Comparison of ENCODE assay signal across 1 cellular context in the genomic region with DNA sequence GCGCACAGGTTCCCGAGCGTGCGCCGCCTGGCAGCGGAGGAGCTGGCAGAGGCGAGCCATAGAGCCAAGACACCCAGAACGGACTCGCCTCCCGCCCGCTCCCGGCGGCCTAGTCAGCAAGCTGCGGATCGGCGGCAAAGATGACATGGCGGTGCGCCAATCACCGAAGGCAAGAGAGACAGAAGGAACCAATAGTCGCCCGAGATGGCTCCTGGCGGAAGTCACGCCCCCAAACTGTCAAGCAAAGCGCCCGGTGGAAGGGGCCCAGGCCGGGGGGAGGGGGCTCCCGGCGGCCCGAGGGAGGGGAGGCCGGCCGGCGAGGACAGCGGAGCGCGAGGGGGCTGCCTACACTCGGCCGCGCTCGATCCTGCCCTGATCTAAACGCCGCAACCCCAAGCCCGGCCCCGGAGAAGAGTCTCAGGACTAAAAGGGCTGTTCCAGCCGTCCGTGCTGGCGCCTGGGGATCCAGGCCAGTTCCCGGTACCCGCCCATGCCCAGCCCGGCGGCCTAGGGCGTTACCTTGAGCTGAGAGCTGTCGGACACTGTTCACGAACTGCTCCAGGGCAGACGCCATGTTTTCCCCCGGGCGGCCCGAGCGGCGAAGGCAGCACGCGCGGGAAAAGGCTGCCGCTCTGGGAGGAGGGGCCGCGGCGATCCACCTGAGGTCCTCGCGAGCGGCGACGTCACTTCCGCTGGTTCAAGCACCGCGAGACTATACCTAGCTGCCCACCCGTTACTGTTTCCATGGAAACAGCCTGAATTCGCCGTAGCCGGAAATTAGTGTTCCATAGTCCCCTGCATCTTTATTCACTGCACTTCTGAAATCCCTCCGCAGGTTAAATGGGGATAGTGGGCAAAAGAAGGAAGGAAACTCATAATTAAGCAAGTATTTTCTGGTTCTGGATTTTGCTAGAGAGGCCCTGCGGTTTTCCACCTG.
TF ChIP-seq lines count a peak whose summit lies in the region.

A gene (minus strand): TSS at position 634 of the 937 bp plus-strand sequence. CDS start 60 bp downstream, at position 574.

TF ChIP-seq in HepG2, 621 proteins besides CTCF, POLR2A, EP300 and RAD21 (continued from another document and continues in another):
- TF ChIP-seq, protein P1, sequence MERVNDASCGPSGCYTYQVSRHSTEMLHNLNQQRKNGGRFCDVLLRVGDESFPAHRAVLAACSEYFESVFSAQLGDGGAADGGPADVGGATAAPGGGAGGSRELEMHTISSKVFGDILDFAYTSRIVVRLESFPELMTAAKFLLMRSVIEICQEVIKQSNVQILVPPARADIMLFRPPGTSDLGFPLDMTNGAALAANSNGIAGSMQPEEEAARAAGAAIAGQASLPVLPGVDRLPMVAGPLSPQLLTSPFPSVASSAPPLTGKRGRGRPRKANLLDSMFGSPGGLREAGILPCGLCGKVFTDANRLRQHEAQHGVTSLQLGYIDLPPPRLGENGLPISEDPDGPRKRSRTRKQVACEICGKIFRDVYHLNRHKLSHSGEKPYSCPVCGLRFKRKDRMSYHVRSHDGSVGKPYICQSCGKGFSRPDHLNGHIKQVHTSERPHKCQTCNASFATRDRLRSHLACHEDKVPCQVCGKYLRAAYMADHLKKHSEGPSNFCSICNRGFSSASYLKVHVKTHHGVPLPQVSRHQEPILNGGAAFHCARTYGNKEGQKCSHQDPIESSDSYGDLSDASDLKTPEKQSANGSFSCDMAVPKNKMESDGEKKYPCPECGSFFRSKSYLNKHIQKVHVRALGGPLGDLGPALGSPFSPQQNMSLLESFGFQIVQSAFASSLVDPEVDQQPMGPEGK (CRISPR knock-in tag; IDR thresholded peaks at IDR 0.05): peak; percentile 58
- TF ChIP-seq AGO1 (IDR thresholded peaks at IDR 0.05; ENCODE audit: low read depth, low read length, poor library complexity, severe bottlenecking) (peak; percentile 41), TCF7L2 (IDR thresholded peaks at IDR 0.05; ENCODE audit: low read depth, low read length) (no peak), SMARCC2 (IDR thresholded peaks at IDR 0.05) (no peak), RFX3 (CRISPR knock-in tag; IDR thresholded peaks at IDR 0.05) (peak; percentile 88), ZNF577 (CRISPR knock-in tag; IDR thresholded peaks at IDR 0.05; ENCODE audit: borderline replicate concordance, low read depth) (no peak), ZNF20 (CRISPR knock-in tag; IDR thresholded peaks at IDR 0.05) (no peak), ARID2 (CRISPR knock-in tag; IDR thresholded peaks at IDR 0.05; ENCODE audit: borderline replicate concordance) (peak; percentile 8; the same call in 1 of the 2 replicates), FLYWCH1 (CRISPR knock-in tag; IDR thresholded peaks at IDR 0.05) (no peak), MTF2 (CRISPR knock-in tag; IDR thresholded peaks at IDR 0.05; ENCODE audit: borderline replicate concordance) (no peak), MEIS2 (CRISPR knock-in tag; IDR thresholded peaks at IDR 0.05) (peak; percentile 79), NAIF1 (CRISPR knock-in tag; IDR thresholded peaks at IDR 0.05; ENCODE audit: borderline replicate concordance) (peak; percentile 86; the same call in 1 of the 2 replicates), TEAD2 (CRISPR knock-in tag; IDR thresholded peaks at IDR 0.05) (no peak), MED1 (CRISPR knock-in tag; IDR thresholded peaks at IDR 0.05) (peak; percentile 54; the same call in 1 of the 2 replicates), SNAI1 (CRISPR knock-in tag; IDR thresholded peaks at IDR 0.05; ENCODE audit: borderline replicate concordance) (peak; percentile 89), MLLT10 (CRISPR knock-in tag; IDR thresholded peaks at IDR 0.05) (no peak), ZNF263 (CRISPR knock-in tag; IDR thresholded peaks at IDR 0.05) (peak; percentile 63; the same call in 1 of the 2 replicates), ZNF552 (CRISPR knock-in tag; IDR thresholded peaks at IDR 0.05; ENCODE audit: borderline replicate concordance) (no peak), CBFB (CRISPR knock-in tag; IDR thresholded peaks at IDR 0.05) (peak; percentile 68), KLF12 (CRISPR knock-in tag; IDR thresholded peaks at IDR 0.05; ENCODE audit: borderline replicate concordance) (no peak), ZNF891 (CRISPR knock-in tag; IDR thresholded peaks at IDR 0.05) (no peak), ONECUT2 (CRISPR knock-in tag; IDR thresholded peaks at IDR 0.05) (no peak), ZNF230 (CRISPR knock-in tag; IDR thresholded peaks at IDR 0.05) (no peak), ZNF12 (CRISPR knock-in tag; IDR thresholded peaks at IDR 0.05) (no peak), KDM5B (CRISPR knock-in tag; IDR thresholded peaks at IDR 0.05; ENCODE audit: borderline replicate concordance) (peak; percentile 84), YY1 (IDR thresholded peaks at IDR 0.05; ENCODE audit: insufficient read depth, insufficient replicate concordance, low read depth, low read length) (peak; percentile 90), WIZ (CRISPR knock-in tag; IDR thresholded peaks at IDR 0.05) (no peak), ZNF563 (CRISPR knock-in tag; IDR thresholded peaks at IDR 0.05) (no peak), ZNF605 (CRISPR knock-in tag; IDR thresholded peaks at IDR 0.05) (peak; percentile 71)
- TF ChIP-seq, protein P2, sequence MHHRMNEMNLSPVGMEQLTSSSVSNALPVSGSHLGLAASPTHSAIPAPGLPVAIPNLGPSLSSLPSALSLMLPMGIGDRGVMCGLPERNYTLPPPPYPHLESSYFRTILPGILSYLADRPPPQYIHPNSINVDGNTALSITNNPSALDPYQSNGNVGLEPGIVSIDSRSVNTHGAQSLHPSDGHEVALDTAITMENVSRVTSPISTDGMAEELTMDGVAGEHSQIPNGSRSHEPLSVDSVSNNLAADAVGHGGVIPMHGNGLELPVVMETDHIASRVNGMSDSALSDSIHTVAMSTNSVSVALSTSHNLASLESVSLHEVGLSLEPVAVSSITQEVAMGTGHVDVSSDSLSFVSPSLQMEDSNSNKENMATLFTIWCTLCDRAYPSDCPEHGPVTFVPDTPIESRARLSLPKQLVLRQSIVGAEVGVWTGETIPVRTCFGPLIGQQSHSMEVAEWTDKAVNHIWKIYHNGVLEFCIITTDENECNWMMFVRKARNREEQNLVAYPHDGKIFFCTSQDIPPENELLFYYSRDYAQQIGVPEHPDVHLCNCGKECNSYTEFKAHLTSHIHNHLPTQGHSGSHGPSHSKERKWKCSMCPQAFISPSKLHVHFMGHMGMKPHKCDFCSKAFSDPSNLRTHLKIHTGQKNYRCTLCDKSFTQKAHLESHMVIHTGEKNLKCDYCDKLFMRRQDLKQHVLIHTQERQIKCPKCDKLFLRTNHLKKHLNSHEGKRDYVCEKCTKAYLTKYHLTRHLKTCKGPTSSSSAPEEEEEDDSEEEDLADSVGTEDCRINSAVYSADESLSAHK (CRISPR knock-in tag; IDR thresholded peaks at IDR 0.05; ENCODE audit: borderline replicate concordance): no peak
- TF ChIP-seq, protein P3, sequence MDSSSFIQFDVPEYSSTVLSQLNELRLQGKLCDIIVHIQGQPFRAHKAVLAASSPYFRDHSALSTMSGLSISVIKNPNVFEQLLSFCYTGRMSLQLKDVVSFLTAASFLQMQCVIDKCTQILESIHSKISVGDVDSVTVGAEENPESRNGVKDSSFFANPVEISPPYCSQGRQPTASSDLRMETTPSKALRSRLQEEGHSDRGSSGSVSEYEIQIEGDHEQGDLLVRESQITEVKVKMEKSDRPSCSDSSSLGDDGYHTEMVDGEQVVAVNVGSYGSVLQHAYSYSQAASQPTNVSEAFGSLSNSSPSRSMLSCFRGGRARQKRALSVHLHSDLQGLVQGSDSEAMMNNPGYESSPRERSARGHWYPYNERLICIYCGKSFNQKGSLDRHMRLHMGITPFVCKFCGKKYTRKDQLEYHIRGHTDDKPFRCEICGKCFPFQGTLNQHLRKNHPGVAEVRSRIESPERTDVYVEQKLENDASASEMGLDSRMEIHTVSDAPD (CRISPR knock-in tag; IDR thresholded peaks at IDR 0.05): no peak
- TF ChIP-seq, protein P4, sequence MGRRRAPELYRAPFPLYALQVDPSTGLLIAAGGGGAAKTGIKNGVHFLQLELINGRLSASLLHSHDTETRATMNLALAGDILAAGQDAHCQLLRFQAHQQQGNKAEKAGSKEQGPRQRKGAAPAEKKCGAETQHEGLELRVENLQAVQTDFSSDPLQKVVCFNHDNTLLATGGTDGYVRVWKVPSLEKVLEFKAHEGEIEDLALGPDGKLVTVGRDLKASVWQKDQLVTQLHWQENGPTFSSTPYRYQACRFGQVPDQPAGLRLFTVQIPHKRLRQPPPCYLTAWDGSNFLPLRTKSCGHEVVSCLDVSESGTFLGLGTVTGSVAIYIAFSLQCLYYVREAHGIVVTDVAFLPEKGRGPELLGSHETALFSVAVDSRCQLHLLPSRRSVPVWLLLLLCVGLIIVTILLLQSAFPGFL (CRISPR knock-in tag; IDR thresholded peaks at IDR 0.05): no peak
- TF ChIP-seq, protein P5, sequence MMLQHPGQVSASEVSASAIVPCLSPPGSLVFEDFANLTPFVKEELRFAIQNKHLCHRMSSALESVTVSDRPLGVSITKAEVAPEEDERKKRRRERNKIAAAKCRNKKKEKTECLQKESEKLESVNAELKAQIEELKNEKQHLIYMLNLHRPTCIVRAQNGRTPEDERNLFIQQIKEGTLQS (CRISPR knock-in tag; IDR thresholded peaks at IDR 0.05): no peak
- TF ChIP-seq, protein P6, sequence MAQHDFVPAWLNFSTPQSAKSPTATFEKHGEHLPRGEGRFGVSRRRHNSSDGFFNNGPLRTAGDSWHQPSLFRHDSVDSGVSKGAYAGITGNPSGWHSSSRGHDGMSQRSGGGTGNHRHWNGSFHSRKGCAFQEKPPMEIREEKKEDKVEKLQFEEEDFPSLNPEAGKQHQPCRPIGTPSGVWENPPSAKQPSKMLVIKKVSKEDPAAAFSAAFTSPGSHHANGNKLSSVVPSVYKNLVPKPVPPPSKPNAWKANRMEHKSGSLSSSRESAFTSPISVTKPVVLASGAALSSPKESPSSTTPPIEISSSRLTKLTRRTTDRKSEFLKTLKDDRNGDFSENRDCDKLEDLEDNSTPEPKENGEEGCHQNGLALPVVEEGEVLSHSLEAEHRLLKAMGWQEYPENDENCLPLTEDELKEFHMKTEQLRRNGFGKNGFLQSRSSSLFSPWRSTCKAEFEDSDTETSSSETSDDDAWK (CRISPR knock-in tag; IDR thresholded peaks at IDR 0.05): no peak
- TF ChIP-seq, protein P7, sequence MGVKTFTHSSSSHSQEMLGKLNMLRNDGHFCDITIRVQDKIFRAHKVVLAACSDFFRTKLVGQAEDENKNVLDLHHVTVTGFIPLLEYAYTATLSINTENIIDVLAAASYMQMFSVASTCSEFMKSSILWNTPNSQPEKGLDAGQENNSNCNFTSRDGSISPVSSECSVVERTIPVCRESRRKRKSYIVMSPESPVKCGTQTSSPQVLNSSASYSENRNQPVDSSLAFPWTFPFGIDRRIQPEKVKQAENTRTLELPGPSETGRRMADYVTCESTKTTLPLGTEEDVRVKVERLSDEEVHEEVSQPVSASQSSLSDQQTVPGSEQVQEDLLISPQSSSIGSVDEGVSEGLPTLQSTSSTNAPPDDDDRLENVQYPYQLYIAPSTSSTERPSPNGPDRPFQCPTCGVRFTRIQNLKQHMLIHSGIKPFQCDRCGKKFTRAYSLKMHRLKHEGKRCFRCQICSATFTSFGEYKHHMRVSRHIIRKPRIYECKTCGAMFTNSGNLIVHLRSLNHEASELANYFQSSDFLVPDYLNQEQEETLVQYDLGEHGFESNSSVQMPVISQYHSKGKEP (CRISPR knock-in tag; IDR thresholded peaks at IDR 0.05): peak; percentile 50; the same call in 1 of the 2 replicates
- TF ChIP-seq, protein P8, sequence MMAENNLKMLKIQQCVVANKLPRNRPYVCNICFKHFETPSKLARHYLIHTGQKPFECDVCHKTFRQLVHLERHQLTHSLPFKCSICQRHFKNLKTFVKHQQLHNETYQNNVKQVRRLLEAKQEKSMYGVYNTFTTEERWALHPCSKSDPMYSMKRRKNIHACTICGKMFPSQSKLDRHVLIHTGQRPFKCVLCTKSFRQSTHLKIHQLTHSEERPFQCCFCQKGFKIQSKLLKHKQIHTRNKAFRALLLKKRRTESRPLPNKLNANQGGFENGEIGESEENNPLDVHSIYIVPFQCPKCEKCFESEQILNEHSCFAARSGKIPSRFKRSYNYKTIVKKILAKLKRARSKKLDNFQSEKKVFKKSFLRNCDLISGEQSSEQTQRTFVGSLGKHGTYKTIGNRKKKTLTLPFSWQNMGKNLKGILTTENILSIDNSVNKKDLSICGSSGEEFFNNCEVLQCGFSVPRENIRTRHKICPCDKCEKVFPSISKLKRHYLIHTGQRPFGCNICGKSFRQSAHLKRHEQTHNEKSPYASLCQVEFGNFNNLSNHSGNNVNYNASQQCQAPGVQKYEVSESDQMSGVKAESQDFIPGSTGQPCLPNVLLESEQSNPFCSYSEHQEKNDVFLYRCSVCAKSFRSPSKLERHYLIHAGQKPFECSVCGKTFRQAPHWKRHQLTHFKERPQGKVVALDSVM (CRISPR knock-in tag; IDR thresholded peaks at IDR 0.05): no peak
- TF ChIP-seq, protein P9, sequence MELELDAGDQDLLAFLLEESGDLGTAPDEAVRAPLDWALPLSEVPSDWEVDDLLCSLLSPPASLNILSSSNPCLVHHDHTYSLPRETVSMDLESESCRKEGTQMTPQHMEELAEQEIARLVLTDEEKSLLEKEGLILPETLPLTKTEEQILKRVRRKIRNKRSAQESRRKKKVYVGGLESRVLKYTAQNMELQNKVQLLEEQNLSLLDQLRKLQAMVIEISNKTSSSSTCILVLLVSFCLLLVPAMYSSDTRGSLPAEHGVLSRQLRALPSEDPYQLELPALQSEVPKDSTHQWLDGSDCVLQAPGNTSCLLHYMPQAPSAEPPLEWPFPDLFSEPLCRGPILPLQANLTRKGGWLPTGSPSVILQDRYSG (CRISPR knock-in tag; IDR thresholded peaks at IDR 0.05): no peak
- TF ChIP-seq, protein P10, sequence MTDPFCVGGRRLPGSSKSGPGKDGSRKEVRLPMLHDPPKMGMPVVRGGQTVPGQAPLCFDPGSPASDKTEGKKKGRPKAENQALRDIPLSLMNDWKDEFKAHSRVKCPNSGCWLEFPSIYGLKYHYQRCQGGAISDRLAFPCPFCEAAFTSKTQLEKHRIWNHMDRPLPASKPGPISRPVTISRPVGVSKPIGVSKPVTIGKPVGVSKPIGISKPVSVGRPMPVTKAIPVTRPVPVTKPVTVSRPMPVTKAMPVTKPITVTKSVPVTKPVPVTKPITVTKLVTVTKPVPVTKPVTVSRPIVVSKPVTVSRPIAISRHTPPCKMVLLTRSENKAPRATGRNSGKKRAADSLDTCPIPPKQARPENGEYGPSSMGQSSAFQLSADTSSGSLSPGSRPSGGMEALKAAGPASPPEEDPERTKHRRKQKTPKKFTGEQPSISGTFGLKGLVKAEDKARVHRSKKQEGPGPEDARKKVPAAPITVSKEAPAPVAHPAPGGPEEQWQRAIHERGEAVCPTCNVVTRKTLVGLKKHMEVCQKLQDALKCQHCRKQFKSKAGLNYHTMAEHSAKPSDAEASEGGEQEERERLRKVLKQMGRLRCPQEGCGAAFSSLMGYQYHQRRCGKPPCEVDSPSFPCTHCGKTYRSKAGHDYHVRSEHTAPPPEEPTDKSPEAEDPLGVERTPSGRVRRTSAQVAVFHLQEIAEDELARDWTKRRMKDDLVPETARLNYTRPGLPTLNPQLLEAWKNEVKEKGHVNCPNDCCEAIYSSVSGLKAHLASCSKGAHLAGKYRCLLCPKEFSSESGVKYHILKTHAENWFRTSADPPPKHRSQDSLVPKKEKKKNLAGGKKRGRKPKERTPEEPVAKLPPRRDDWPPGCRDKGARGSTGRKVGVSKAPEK (CRISPR knock-in tag; IDR thresholded peaks at IDR 0.05; ENCODE audit: borderline replicate concordance): no peak
- TF ChIP-seq, protein P11, sequence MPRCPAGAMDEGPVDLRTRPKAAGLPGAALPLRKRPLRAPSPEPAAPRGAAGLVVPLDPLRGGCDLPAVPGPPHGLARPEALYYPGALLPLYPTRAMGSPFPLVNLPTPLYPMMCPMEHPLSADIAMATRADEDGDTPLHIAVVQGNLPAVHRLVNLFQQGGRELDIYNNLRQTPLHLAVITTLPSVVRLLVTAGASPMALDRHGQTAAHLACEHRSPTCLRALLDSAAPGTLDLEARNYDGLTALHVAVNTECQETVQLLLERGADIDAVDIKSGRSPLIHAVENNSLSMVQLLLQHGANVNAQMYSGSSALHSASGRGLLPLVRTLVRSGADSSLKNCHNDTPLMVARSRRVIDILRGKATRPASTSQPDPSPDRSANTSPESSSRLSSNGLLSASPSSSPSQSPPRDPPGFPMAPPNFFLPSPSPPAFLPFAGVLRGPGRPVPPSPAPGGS (CRISPR knock-in tag; IDR thresholded peaks at IDR 0.05): peak; percentile 72; the same call in 1 of the 2 replicates
